26 cellular contexts compared by ENCODE assay signal in the genomic region with DNA sequence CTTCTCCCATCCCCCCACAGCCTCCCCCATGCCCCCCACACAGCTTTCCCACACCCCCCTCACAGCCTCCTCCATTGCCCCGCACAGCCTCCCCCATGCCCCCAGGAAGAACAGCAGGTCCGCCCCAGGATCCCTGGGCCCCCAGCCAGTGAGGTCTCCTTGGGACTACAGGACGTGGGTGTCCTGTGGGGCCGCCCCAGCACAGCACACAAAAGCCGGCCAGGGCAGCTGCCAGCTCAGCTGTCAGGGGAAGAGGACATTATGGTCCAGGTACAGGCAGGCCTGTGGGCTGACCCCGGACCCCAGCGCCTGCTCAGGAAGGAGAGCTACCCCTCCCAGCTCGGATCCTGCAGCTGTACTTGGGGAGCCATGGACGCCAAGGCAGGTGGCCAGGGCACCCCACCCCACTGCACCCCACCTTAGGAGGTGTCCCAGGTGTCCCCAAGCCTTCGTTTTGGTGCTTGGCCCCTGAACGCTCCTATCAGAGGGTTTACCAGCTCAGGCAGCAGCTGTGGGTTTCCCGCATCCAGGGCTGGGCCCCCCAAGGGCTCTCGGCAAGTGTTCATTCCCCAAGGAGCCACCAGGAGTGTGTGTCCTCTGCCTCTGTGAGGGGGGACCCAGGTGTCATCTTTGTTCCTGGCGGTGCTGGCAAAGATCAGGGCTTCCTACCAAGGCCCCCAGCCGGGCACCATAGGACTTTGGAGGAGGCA. TPM values are rescaled to one million over a fixed set of nuclear protein-coding genes. Genes with fewer than 3 reads are reported as not detected.
"Had no signal": no experiment of that assay in that cellular context is flagged by ENCODE, and none has a peak within 500 bp of the region (broad histone marks: within the 10 kb centered on the region; RNA-seq: fewer than 3 reads in every experiment).

No MANE protein-coding gene starts in this region.

- H3K36me3 ChIP-seq: ascending aorta, Peyer's patch had no signal

- H3K4me2 ChIP-seq: KMS-11 had no signal

- H3K4me1 ChIP-seq: ascending aorta, body of pancreas, Peyer's patch had no signal

- H3K27me3 ChIP-seq: ascending aorta, Peyer's patch had no signal

- H3K4me3 ChIP-seq: ascending aorta, body of pancreas, Peyer's patch had no signal

- DNase-seq: activated CD4-positive, alpha-beta memory T cell treated with anti-CD3 and anti-CD28 coated beads for 36 hours; activated CD4-positive, alpha-beta T cell treated with anti-CD3 and anti-CD28 coated beads, Interleukin-2, amount 10 ng/mL, durations not matched to agents 24 days and 14 days; activated CD4-positive, CD25-positive, alpha-beta regulatory T cell treated with anti-CD3 and anti-CD28 coated beads, Interleukin-2, amount 50 U/mL, for 72 hours; activated CD8-positive, alpha-beta memory T cell treated with anti-CD3 and anti-CD28 coated beads for 24 hours; activated effector memory CD4-positive, alpha-beta T cell treated with anti-CD3 and anti-CD28 coated beads, Interleukin-2, amount 50 U/mL, for 16 hours; activated naive CD4-positive, alpha-beta T cell treated with Interleukin-2 at 50 U/mL for 16 hours; activated naive CD8-positive, alpha-beta T cell treated with anti-CD3 and anti-CD28 coated beads, Interleukin-2, amount 50 U/mL, for 24 hours; activated T-cell treated with anti-CD3 and anti-CD28 coated beads, Interleukin-2, amount 50 U/mL, for 4 hours; amniotic stem cell; body of pancreas; NCI-H1092; NCI-H1417; NCI-H1694; NCI-H2029 treated with DMSO at 0.1 percent for 48 hours; NCI-H446; NCI-H524; Peyer's patch; SHP77 treated with DMSO at 0.1 percent for 48 hours; T-helper 17 cell; T-helper 9 cell had no signal

- H3K27ac ChIP-seq: ascending aorta, body of pancreas, KMS-11, Peyer's patch, RWPE1 had no signal

- H3K9ac ChIP-seq: KMS-11 had no signal

- H3K9me3 ChIP-seq: ascending aorta, body of pancreas, Peyer's patch had no signal

RNA-seq across cellular contexts. Expression of gene GATA5, which starts 42.3 kb away (rescaled TPM):
- total RNA-seq: activated CD4-positive, alpha-beta memory T cell treated with anti-CD3 and anti-CD28 coated beads for 36 hours; activated CD4-positive, alpha-beta T cell treated with anti-CD3 and anti-CD28 coated beads, Interleukin-2, amount 10 ng/mL, durations not matched to agents 24 days and 14 days; activated naive CD4-positive, alpha-beta T cell treated with anti-CD3 and anti-CD28 coated beads, Interleukin-2, amount 50 U/mL, for 72 hours; activated T-cell treated with anti-CD3 and anti-CD28 coated beads, Interleukin-2, amount 50 U/mL, for 4 hours; ascending aorta; body of pancreas; bronchial epithelial cell; MCF 10A; T-helper 17 cell had no signal
